16 cellular contexts compared by ENCODE assay signal in the genomic region with DNA sequence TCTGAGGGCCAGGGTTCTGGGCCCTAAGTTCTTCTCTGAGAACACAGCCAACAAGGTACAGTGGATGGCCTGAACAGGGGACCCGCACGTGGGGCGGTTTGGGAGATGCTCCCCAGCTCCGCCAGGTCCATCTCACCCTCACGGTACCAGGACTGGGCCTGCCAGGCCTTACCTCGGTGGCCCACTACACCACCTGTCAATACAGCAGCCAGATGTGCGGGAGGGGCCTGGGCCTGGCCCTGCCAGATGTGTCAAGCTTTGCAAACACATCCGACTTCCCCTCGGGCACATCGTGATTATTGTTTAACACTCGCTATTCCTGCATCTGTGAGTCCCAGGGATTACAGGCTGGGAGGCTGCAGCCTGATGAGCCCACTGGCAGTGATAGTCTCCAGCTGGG.
"Had no signal": no experiment of that assay in that cellular context is flagged by ENCODE, and none has a peak within 500 bp of the region (broad histone marks: within the 10 kb centered on the region; RNA-seq: fewer than 3 reads in every experiment).

No MANE protein-coding gene starts in this region.

- DNase-seq: activated B cell treated with CpG ODN at 0.5 μM for 24 hours; activated CD8-positive, alpha-beta T cell treated with anti-CD3 and anti-CD28 coated beads, Interleukin-2, amount 10 ng/mL, durations not matched to agents 7 days and 5 days; activated naive CD4-positive, alpha-beta T cell; activated T-cell treated with anti-CD3 and anti-CD28 coated beads for 4 hours; activated T-cell treated with anti-CD3 and anti-CD28 coated beads, Interleukin-2, amount 50 U/mL, for 72 hours; cerebellar nuclear complex; cortex of kidney; endodermal cell; naive thymus-derived CD8-positive, alpha-beta T cell; stimulated activated CD4-positive, alpha-beta T cell treated with anti-CD3 and anti-CD28 coated beads, Interleukin-15, amount 100 ng/mL, for 24 hours; stimulated activated CD4-positive, alpha-beta T cell treated with anti-CD3 and anti-CD28 coated beads, Interleukin-2, amount 100 ng/mL, for 24 hours; stimulated activated naive CD4-positive, alpha-beta T cell treated with Interleukin-2 at 50 U/mL for 16 hours; T-cell; upper lobe of right lung had no signal

- H3K4me1 ChIP-seq: upper lobe of right lung had no signal

- H3K9ac ChIP-seq: neural progenitor cell had no signal

- H3K36me3 ChIP-seq: neural progenitor cell, upper lobe of right lung had no signal

- H3K27ac Mint-ChIP-seq: activated B cell treated with CpG ODN at 0.5 μM for 24 hours; activated CD8-positive, alpha-beta T cell treated with anti-CD3 and anti-CD28 coated beads, Interleukin-2, amount 10 ng/mL, durations not matched to agents 7 days and 5 days; activated naive CD4-positive, alpha-beta T cell treated with anti-CD3 and anti-CD28 coated beads, Interleukin-2, amount 50 U/mL, for 72 hours; activated T-cell treated with anti-CD3 and anti-CD28 coated beads, Interleukin-2, amount 50 U/mL, for 72 hours; endodermal cell; neural progenitor cell; T-cell had no signal

- ATAC-seq: activated CD8-positive, alpha-beta T cell treated with anti-CD3 and anti-CD28 coated beads, Interleukin-2, amount 10 ng/mL, durations not matched to agents 7 days and 5 days; activated naive CD4-positive, alpha-beta T cell treated with anti-CD3 and anti-CD28 coated beads, Interleukin-2, amount 50 U/mL, for 72 hours; activated T-cell treated with anti-CD3 and anti-CD28 coated beads, Interleukin-2, amount 50 U/mL, for 72 hours; naive thymus-derived CD8-positive, alpha-beta T cell; T-cell; upper lobe of right lung had no signal

- H3K4me2 ChIP-seq: neural progenitor cell had no signal

- H3K9me3 Mint-ChIP-seq: activated B cell treated with CpG ODN at 0.5 μM for 24 hours; activated naive CD4-positive, alpha-beta T cell treated with anti-CD3 and anti-CD28 coated beads, Interleukin-2, amount 50 U/mL, for 72 hours; activated T-cell treated with anti-CD3 and anti-CD28 coated beads, Interleukin-2, amount 50 U/mL, for 72 hours; endodermal cell; naive thymus-derived CD8-positive, alpha-beta T cell; neural progenitor cell; T-cell had no signal

- H3K27me3 ChIP-seq: neural progenitor cell, upper lobe of right lung had no signal

- H3K27ac ChIP-seq: neural progenitor cell, upper lobe of right lung had no signal

- H3K4me3 ChIP-seq: neural progenitor cell, upper lobe of right lung had no signal

- H3K4me3 Mint-ChIP-seq: activated B cell treated with CpG ODN at 0.5 μM for 24 hours; activated CD8-positive, alpha-beta T cell treated with anti-CD3 and anti-CD28 coated beads, Interleukin-2, amount 10 ng/mL, durations not matched to agents 7 days and 5 days; activated T-cell treated with anti-CD3 and anti-CD28 coated beads, Interleukin-2, amount 50 U/mL, for 72 hours; endodermal cell; naive thymus-derived CD8-positive, alpha-beta T cell; neural progenitor cell; T-cell had no signal
